3 cellular contexts compared by ENCODE assay signal in genomic region chr6:26336355-26337198, GRCh38.
A peak's percentile ranks its signal among the peaks of the same experiment; 100 is the strongest.
TF ChIP-seq lines count a peak whose summit lies in the region.

No MANE protein-coding gene starts in this region.

TF ChIP-seq in endothelial cell of umbilical vein, 7 proteins besides CTCF, POLR2A, EP300 and RAD21 (continued from another document):
- TF ChIP-seq MYC (IDR thresholded peaks at IDR 0.05; ENCODE audit: low read depth, low read length) (no peak), GATA2 (IDR thresholded peaks at IDR 0.05; ENCODE audit: insufficient read depth, insufficient read length, low read depth, low read length) (no peak), EZH2 (IDR thresholded peaks at IDR 0.05; ENCODE audit: borderline replicate concordance, low read depth, low read length, severe bottlenecking) (no peak), FOS (IDR thresholded peaks at IDR 0.05; ENCODE audit: borderline replicate concordance, insufficient read depth, low read length) (peak; percentile 66), POLR2AphosphoS5 (IDR thresholded peaks at IDR 0.05; ENCODE audit: insufficient read depth, low read depth, low read length) (no peak), MAX (IDR thresholded peaks at IDR 0.05; ENCODE audit: insufficient read depth, insufficient read length) (no peak)

TF ChIP-seq in GM12891, 5 proteins besides CTCF, POLR2A, EP300 and RAD21 (continued from another document):
- TF ChIP-seq PAX5 (IDR thresholded peaks at IDR 0.05; ENCODE audit: insufficient read depth, low read length, severe bottlenecking) (no peak), POU2F2 (IDR thresholded peaks at IDR 0.05; ENCODE audit: low read depth, low read length) (no peak), TAF1 (IDR thresholded peaks at IDR 0.05; ENCODE audit: low read depth, low read length) (no peak)

TF ChIP-seq in HEK293T, 16 proteins besides CTCF, POLR2A, EP300 and RAD21 (continued from another document):
- no peak for TF ChIP-seq BHLHE40 (IDR thresholded peaks at IDR 0.05; ENCODE audit: borderline replicate concordance)
- no peak for TF ChIP-seq PKNOX1 (IDR thresholded peaks at IDR 0.05)
- TF ChIP-seq CTBP1 (IDR thresholded peaks at IDR 0.05; ENCODE audit: borderline replicate concordance): no peak
- TF ChIP-seq FOXM1 (IDR thresholded peaks at IDR 0.05; ENCODE audit: borderline replicate concordance): no peak
- no peak for TF ChIP-seq HDGF (IDR thresholded peaks at IDR 0.05; ENCODE audit: borderline replicate concordance)
- no peak for TF ChIP-seq FOXA1 (IDR thresholded peaks at IDR 0.05)
- no peak for TF ChIP-seq ZNF384 (IDR thresholded peaks at IDR 0.05)
- TF ChIP-seq LEF1 (IDR thresholded peaks at IDR 0.05; ENCODE audit: borderline replicate concordance): no peak
- TF ChIP-seq TARDBP (IDR thresholded peaks at IDR 0.05): no peak
